ENCODE assay signal across 8 cellular contexts in the genomic region with DNA sequence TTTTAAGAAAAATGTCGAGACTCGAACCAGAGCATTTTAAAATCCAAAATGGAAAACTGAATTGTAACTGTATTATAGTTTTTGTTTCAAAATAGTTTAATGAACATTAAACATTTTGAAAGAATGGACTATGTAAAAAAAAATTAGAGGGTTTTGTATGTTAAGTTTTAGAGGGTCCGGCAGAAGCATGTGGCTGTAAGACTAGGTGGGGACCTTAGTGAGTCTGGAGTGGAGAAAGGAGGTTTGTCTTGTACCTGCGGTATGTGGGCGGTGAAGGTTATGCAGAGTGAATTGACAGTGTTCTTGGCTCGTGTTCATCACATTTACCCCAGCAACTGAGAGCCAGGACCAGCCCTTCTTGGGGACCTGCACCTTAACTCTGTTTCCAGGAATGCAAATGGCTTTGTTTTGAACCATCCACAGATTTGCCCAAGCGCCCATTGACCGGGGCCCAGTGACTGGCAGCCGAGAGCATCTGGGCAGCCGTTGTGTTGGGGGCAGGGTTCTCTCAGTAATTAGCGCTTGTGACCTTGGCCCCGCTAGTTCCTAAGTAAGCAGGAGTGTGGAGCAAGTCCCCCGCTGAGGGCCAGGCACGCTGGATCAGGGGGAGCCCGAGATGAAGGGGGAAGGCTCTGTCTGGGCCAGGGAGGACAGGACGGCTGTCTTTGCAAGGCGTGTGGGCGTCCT. TPM values are rescaled to one million over a fixed set of nuclear protein-coding genes. Genes with fewer than 3 reads are reported as not detected.
DNase-seq lines count a peak whose midpoint lies in the region; ATAC-seq and TF ChIP-seq lines count a peak whose summit lies in the region.

No MANE protein-coding gene starts in this region.

- H3K9me3 ChIP-seq in AG04450 (ENCODE audit: control insufficient read depth, insufficient read depth, low read length): peaks cover 7% of the 10 kb centered on the region
- H3K9me3 ChIP-seq in iPS-18a (ENCODE audit: control insufficient read depth, low read depth, low read length): no peaks in the 10 kb centered on the region
- no peaks in the 10 kb centered on the region for H3K9me3 ChIP-seq in skeletal muscle satellite cell (replicated peaks; ENCODE audit: low read length)

- H3K36me3 ChIP-seq in iPS-18a (ENCODE audit: control insufficient read depth, low read depth, low read length) (peaks cover 8% of the 10 kb centered on the region), skeletal muscle satellite cell (ENCODE audit: insufficient read depth, low read length) (peaks cover 34% of the 10 kb centered on the region)

- peaks cover 32% of the 10 kb centered on the region for H3K4me1 ChIP-seq in iPS-18a (ENCODE audit: control insufficient read depth, low read depth, low read length)
- H3K4me1 ChIP-seq in skeletal muscle satellite cell (ENCODE audit: control insufficient read depth, insufficient read depth, low read length): peaks cover 11% of the 10 kb centered on the region

- H3K27ac ChIP-seq in AG04450 (ENCODE audit: low read depth, low read length) (no peak overlapping the region), iPS-18a (ENCODE audit: low read length) (peak overlapping the region; percentile 88)

- peak overlapping the region; percentile 97 for H3K27ac Mint-ChIP-seq in activated naive CD8-positive, alpha-beta T cell

- H3K4me2 ChIP-seq in skeletal muscle satellite cell (ENCODE audit: low read length): peak overlapping the region; percentile 92

- no peaks in the 10 kb centered on the region for H3K27me3 ChIP-seq in AG04450 (ENCODE audit: control insufficient read depth, insufficient read depth, low read length)
- peaks cover 16% of the 10 kb centered on the region for H3K27me3 ChIP-seq in iPS-18a (ENCODE audit: control insufficient read depth, insufficient read depth, low read length)
- H3K27me3 ChIP-seq in skeletal muscle satellite cell (ENCODE audit: control insufficient read depth, insufficient read depth, low read length): no peaks in the 10 kb centered on the region

- H3K9ac ChIP-seq in iPS-18a (ENCODE audit: low read length): peak overlapping the region; percentile 92
- H3K9ac ChIP-seq in skeletal muscle satellite cell (ENCODE audit: low read depth, low read length): peak overlapping the region; percentile 93

- H3K4me3 ChIP-seq in AG04450 (ENCODE audit: low read depth, low read length) (peak overlapping the region; percentile 71), iPS-18a (ENCODE audit: low read length) (peak overlapping the region; percentile 80), skeletal muscle satellite cell (ENCODE audit: low read length) (peak overlapping the region; percentile 76)
- H3K4me3 ChIP-seq in Jurkat, Clone E6-1 (ENCODE audit: low read length): peak overlapping the region; percentile 69

- no peak for ATAC-seq in GM21619 (IDR thresholded peaks at IDR 0.05; ENCODE audit: unreplicated experiment)

- peak overlapping the region; percentile 99 for H3K4me3 Mint-ChIP-seq in activated naive CD8-positive, alpha-beta T cell

- peaks cover 22% of the 10 kb centered on the region for H3K36me3 Mint-ChIP-seq in activated naive CD8-positive, alpha-beta T cell

- peaks cover 29% of the 10 kb centered on the region for H3K4me1 Mint-ChIP-seq in activated naive CD8-positive, alpha-beta T cell (ENCODE audit: low read depth)

- CTCF ChIA-PET in AG04450 (lab: Charles Lee): no interaction called here

- H3K9me3 Mint-ChIP-seq in activated naive CD8-positive, alpha-beta T cell (ENCODE audit: low read depth): peaks cover 7% of the 10 kb centered on the region

- POLR2A ChIA-PET in AG04450 (lab: Yijun Ruan, JAX): interaction anchor here (1.1 to 5.2 kb wide), 15 partner anchors 14 to 589 kb away, joined by 3 to 100 read pairs (median 13); no protein-coding TSS in a partner anchor

- no peaks in the 10 kb centered on the region for H3K27me3 Mint-ChIP-seq in activated naive CD8-positive, alpha-beta T cell

- no peak for TF ChIP-seq CTCF in AG04450 (IDR thresholded peaks at IDR 0.05; ENCODE audit: low read depth, low read length)

- no peak for DNase-seq in AG04450 (ENCODE audit: low read depth, low spot score)
- no peak for DNase-seq in Jurkat, Clone E6-1 (ENCODE audit: low read depth, low spot score)
- no peak for DNase-seq in activated gamma-delta T cell (lab: John Stamatoyannopoulos, UW)
- no peak for DNase-seq in GF-D8 (lab: John Stamatoyannopoulos, UW)

RNA-seq across cellular contexts. Expression of gene KLF6, which starts 1.4 kb away (rescaled TPM):
- polyA plus RNA-seq in AG04450 (2011; rRNA removed): 46.1 and 47.2 TPM in 2 replicates
- polyA minus RNA-seq in AG04450 (2011; rRNA and poly(A)+ RNA removed): 243 and 375 TPM in 2 replicates
- polyA plus RNA-seq in Jurkat, Clone E6-1 (2012; ENCODE audit: insufficient read depth, insufficient read length): 11.3 TPM
- total RNA-seq in skeletal muscle satellite cell (2012; rRNA removed): 40.1 and 64.7 TPM in 2 replicates
